Comparison of ENCODE assay signal across 14 cellular contexts in genomic region chr7:74441801-74442200, GRCh38.
"Had no signal": no experiment of that assay in that cellular context is flagged by ENCODE, and none has a peak within 500 bp of the region (broad histone marks: within the 10 kb centered on the region; RNA-seq: fewer than 3 reads in every experiment).

No MANE protein-coding gene starts in this region.

- H3K4me3 ChIP-seq: cardiac muscle cell, heart left ventricle had no signal

- H3K36me3 ChIP-seq: cardiac muscle cell, heart left ventricle had no signal

- DNase-seq: activated CD4-positive, alpha-beta memory T cell treated with anti-CD3 and anti-CD28 coated beads, Interleukin-2, amount 10 ng/mL, durations not matched to agents 7 days and 5 days; activated CD4-positive, alpha-beta T cell treated with anti-CD3 and anti-CD28 coated beads for 36 hours; activated gamma-delta T cell treated with Interleukin-2 at 50 U/mL for 16 hours; activated T-cell treated with anti-CD3 and anti-CD28 coated beads, Interleukin-2, amount 50 U/mL, for 72 hours; heart left ventricle; islet precursor cell; occipital lobe; stimulated activated CD4-positive, alpha-beta T cell treated with anti-CD3 and anti-CD28 coated beads, Interleukin-12 subunit alpha, Interleukin-12 subunit beta, amount 100 ng/mL, for 4 hours; stimulated activated naive CD4-positive, alpha-beta T cell; substantia nigra; T-helper 1 cell; trophoblast cell had no signal

- H3K27me3 ChIP-seq: cardiac muscle cell had no signal

- H3K27ac ChIP-seq: cardiac muscle cell, heart left ventricle, VCaP had no signal

- H3K4me1 ChIP-seq: heart left ventricle had no signal

- ATAC-seq: activated CD4-positive, alpha-beta T cell treated with anti-CD3 and anti-CD28 coated beads for 36 hours; activated T-cell treated with anti-CD3 and anti-CD28 coated beads, Interleukin-2, amount 50 U/mL, for 72 hours; heart left ventricle had no signal
